In genomic region chr10:114010316-114010715, GRCh38 we compare ENCODE assay signal across 32 cellular contexts. TPM values are rescaled to one million over a fixed set of nuclear protein-coding genes. Genes with fewer than 3 reads are reported as not detected.
"Had no signal": no experiment of that assay in that cellular context is flagged by ENCODE, and none has a peak within 500 bp of the region (broad histone marks: within the 10 kb centered on the region; RNA-seq: fewer than 3 reads in every experiment).

No MANE protein-coding gene starts in this region.

- H3K27ac ChIP-seq: body of pancreas, colonic mucosa, gastroesophageal sphincter, heart right ventricle, hepatocyte had no signal

- H3K36me3 ChIP-seq: colonic mucosa, gastroesophageal sphincter, heart right ventricle had no signal

- H3K27me3 ChIP-seq: body of pancreas, colonic mucosa, gastroesophageal sphincter, heart right ventricle, hepatocyte had no signal

- H3K27ac Mint-ChIP-seq: activated CD4-positive, alpha-beta memory T cell treated with anti-CD3 and anti-CD28 coated beads for 36 hours; activated CD4-positive, alpha-beta T cell treated with anti-CD3 and anti-CD28 coated beads for 36 hours; activated CD4-positive, alpha-beta T cell treated with anti-CD3 and anti-CD28 coated beads, Interleukin-2, amount 10 ng/mL, durations not matched to agents 24 days and 14 days; activated CD8-positive, alpha-beta memory T cell treated with anti-CD3 and anti-CD28 coated beads, Interleukin-2, amount 10 ng/mL, durations not matched to agents 7 days and 5 days; activated CD8-positive, alpha-beta T cell treated with anti-CD3 and anti-CD28 coated beads, Interleukin-2, amount 10 ng/mL, durations not matched to agents 7 days and 5 days; activated naive CD4-positive, alpha-beta T cell treated with anti-CD3 and anti-CD28 coated beads for 36 hours; activated naive CD4-positive, alpha-beta T cell treated with anti-CD3 and anti-CD28 coated beads, Interleukin-2, amount 50 U/mL, for 24 hours; activated naive CD8-positive, alpha-beta T cell treated with anti-CD3 and anti-CD28 coated beads for 36 hours; activated T-helper 1 cell treated with anti-CD3 and anti-CD28 coated beads, Interleukin-12 subunit alpha, Interleukin-12 subunit beta, Interleukin-2, Interleukin-4 antibody, amounts not matched to agents 30 ng/mL and 10 ng/mL and 1 ng/mL, durations not matched to agents 14 hours and 24 hours and 36 hours; activated T-helper 2 cell treated with anti-CD3 and anti-CD28 coated beads, Interferon-gamma antibody, Interleukin-2, Interleukin-4, amounts not matched to agents 10 μg/mL and 5 μg/mL and 100 μg/mL, durations not matched to agents 14 hours and 24 hours and 36 hours; endodermal cell had no signal

- ATAC-seq: activated CD4-positive, alpha-beta T cell treated with anti-CD3 and anti-CD28 coated beads for 36 hours; activated CD8-positive, alpha-beta memory T cell treated with anti-CD3 and anti-CD28 coated beads, Interleukin-2, amount 10 ng/mL, durations not matched to agents 7 days and 5 days; activated CD8-positive, alpha-beta T cell treated with anti-CD3 and anti-CD28 coated beads, Interleukin-2, amount 10 ng/mL, durations not matched to agents 7 days and 5 days; body of pancreas; esophagus mucosa; gastroesophageal sphincter; heart right ventricle had no signal

- H3K4me3 ChIP-seq: body of pancreas, colonic mucosa, gastroesophageal sphincter, heart right ventricle, hepatocyte had no signal

- H3K4me1 Mint-ChIP-seq: activated CD4-positive, alpha-beta T cell treated with anti-CD3 and anti-CD28 coated beads for 36 hours; activated CD4-positive, alpha-beta T cell treated with anti-CD3 and anti-CD28 coated beads, Interleukin-2, amount 10 ng/mL, durations not matched to agents 24 days and 14 days; activated CD8-positive, alpha-beta memory T cell treated with anti-CD3 and anti-CD28 coated beads, Interleukin-2, amount 10 ng/mL, durations not matched to agents 7 days and 5 days; activated naive CD4-positive, alpha-beta T cell treated with anti-CD3 and anti-CD28 coated beads, Interleukin-2, amount 50 U/mL, for 24 hours; activated naive CD8-positive, alpha-beta T cell treated with anti-CD3 and anti-CD28 coated beads for 36 hours; endodermal cell had no signal

- H2AFZ ChIP-seq: hepatocyte had no signal

- DNase-seq: activated CD4-positive, alpha-beta memory T cell treated with anti-CD3 and anti-CD28 coated beads for 36 hours; activated CD4-positive, alpha-beta T cell treated with anti-CD3 and anti-CD28 coated beads for 36 hours; activated CD4-positive, alpha-beta T cell treated with anti-CD3 and anti-CD28 coated beads, Interleukin-2, amount 10 ng/mL, durations not matched to agents 24 days and 14 days; activated CD4-positive, CD25-positive, alpha-beta regulatory T cell; activated CD4-positive, CD25-positive, alpha-beta regulatory T cell treated with anti-CD3 and anti-CD28 coated beads, Interleukin-2, amount 50 U/mL, for 72 hours; activated CD8-positive, alpha-beta memory T cell treated with anti-CD3 and anti-CD28 coated beads, Interleukin-2, amount 10 ng/mL, durations not matched to agents 7 days and 5 days; activated CD8-positive, alpha-beta memory T cell treated with anti-CD3 and anti-CD28 coated beads, Interleukin-2, amount 50 U/mL, for 4 hours; activated CD8-positive, alpha-beta T cell treated with anti-CD3 and anti-CD28 coated beads, Interleukin-2, amount 10 ng/mL, durations not matched to agents 7 days and 5 days; activated effector memory CD4-positive, alpha-beta T cell treated with anti-CD3 and anti-CD28 coated beads, Interleukin-2, amount 50 U/mL, for 16 hours; activated naive CD4-positive, alpha-beta T cell treated with anti-CD3 and anti-CD28 coated beads for 36 hours; activated naive CD8-positive, alpha-beta T cell treated with anti-CD3 and anti-CD28 coated beads for 36 hours; activated T-cell treated with anti-CD3 and anti-CD28 coated beads, Interleukin-2, amount 50 U/mL, for 1 hour; activated T-cell treated with anti-CD3 and anti-CD28 coated beads, Interleukin-2, amount 50 U/mL, for 48 hours; amygdala; aorta; body of pancreas; central memory CD4-positive, alpha-beta T cell; cerebellar nuclear complex; colonic mucosa; effector memory CD4-positive, alpha-beta T cell; endodermal cell; foreskin melanocyte; heart right ventricle; T-helper 2 cell had no signal

- H3K36me3 Mint-ChIP-seq: activated CD4-positive, alpha-beta memory T cell treated with anti-CD3 and anti-CD28 coated beads for 36 hours; activated CD8-positive, alpha-beta memory T cell treated with anti-CD3 and anti-CD28 coated beads, Interleukin-2, amount 10 ng/mL, durations not matched to agents 7 days and 5 days; activated naive CD4-positive, alpha-beta T cell treated with anti-CD3 and anti-CD28 coated beads, Interleukin-2, amount 50 U/mL, for 24 hours; activated naive CD8-positive, alpha-beta T cell treated with anti-CD3 and anti-CD28 coated beads for 36 hours had no signal

- H3K9me3 Mint-ChIP-seq: activated naive CD4-positive, alpha-beta T cell treated with anti-CD3 and anti-CD28 coated beads, Interleukin-2, amount 50 U/mL, for 24 hours; activated naive CD8-positive, alpha-beta T cell treated with anti-CD3 and anti-CD28 coated beads for 36 hours had no signal

- H3K9me3 ChIP-seq: colonic mucosa had no signal

- H3K4me2 ChIP-seq: hepatocyte had no signal

- H3K4me1 ChIP-seq: body of pancreas, colonic mucosa, gastroesophageal sphincter, heart right ventricle had no signal

- H3K79me2 ChIP-seq: hepatocyte had no signal

- H3K4me3 Mint-ChIP-seq: activated CD4-positive, alpha-beta memory T cell treated with anti-CD3 and anti-CD28 coated beads for 36 hours; activated CD4-positive, alpha-beta T cell treated with anti-CD3 and anti-CD28 coated beads for 36 hours; activated CD4-positive, alpha-beta T cell treated with anti-CD3 and anti-CD28 coated beads, Interleukin-2, amount 10 ng/mL, durations not matched to agents 24 days and 14 days; activated CD8-positive, alpha-beta memory T cell treated with anti-CD3 and anti-CD28 coated beads, Interleukin-2, amount 10 ng/mL, durations not matched to agents 7 days and 5 days; activated CD8-positive, alpha-beta T cell treated with anti-CD3 and anti-CD28 coated beads, Interleukin-2, amount 10 ng/mL, durations not matched to agents 7 days and 5 days; activated naive CD4-positive, alpha-beta T cell treated with anti-CD3 and anti-CD28 coated beads for 36 hours; activated naive CD4-positive, alpha-beta T cell treated with anti-CD3 and anti-CD28 coated beads, Interleukin-2, amount 50 U/mL, for 24 hours; activated naive CD8-positive, alpha-beta T cell treated with anti-CD3 and anti-CD28 coated beads for 36 hours; activated T-helper 1 cell treated with anti-CD3 and anti-CD28 coated beads, Interleukin-12 subunit alpha, Interleukin-12 subunit beta, Interleukin-2, Interleukin-4 antibody, amounts not matched to agents 30 ng/mL and 10 ng/mL and 1 ng/mL, durations not matched to agents 14 hours and 24 hours and 36 hours; endodermal cell had no signal

RNA-seq across cellular contexts. Expression of gene ADRB1, which starts 33.4 kb away (rescaled TPM):
- total RNA-seq: activated CD4-positive, alpha-beta memory T cell treated with anti-CD3 and anti-CD28 coated beads for 36 hours; activated CD4-positive, alpha-beta T cell treated with anti-CD3 and anti-CD28 coated beads for 36 hours; activated CD4-positive, alpha-beta T cell treated with anti-CD3 and anti-CD28 coated beads, Interleukin-2, amount 10 ng/mL, durations not matched to agents 24 days and 14 days; activated naive CD4-positive, alpha-beta T cell treated with anti-CD3 and anti-CD28 coated beads for 36 hours; activated T-helper 1 cell treated with anti-CD3 and anti-CD28 coated beads, Interleukin-12 subunit alpha, Interleukin-12 subunit beta, Interleukin-2, Interleukin-4 antibody, amounts not matched to agents 30 ng/mL and 10 ng/mL and 1 ng/mL, durations not matched to agents 14 hours and 24 hours and 36 hours; activated T-helper 2 cell treated with anti-CD3 and anti-CD28 coated beads, Interferon-gamma antibody, Interleukin-2, Interleukin-4, amounts not matched to agents 10 μg/mL and 5 μg/mL and 100 μg/mL, durations not matched to agents 14 hours and 24 hours and 36 hours; endodermal cell; fibroblast of lung; fibroblast of villous mesenchyme had no signal
- polyA plus RNA-seq: aorta, fibroblast of lung had no signal
